In genomic region chr9:132857601-132858342, GRCh38 we compare ENCODE assay signal across 1 cellular context.
TF ChIP-seq lines count a peak whose summit lies in the region.

No MANE protein-coding gene starts in this region.

TF ChIP-seq in HEK293, 187 proteins besides CTCF, POLR2A, EP300 and RAD21 (continued from another document and continues in another):
- TF ChIP-seq ZNF560 (tag by site-specific recombination; IDR thresholded peaks at IDR 0.05; ENCODE audit: borderline replicate concordance) (no peak), ZNF239 (tag by site-specific recombination; IDR thresholded peaks at IDR 0.05) (no peak), ZNF555 (tag by site-specific recombination; conservative IDR thresholded peaks at IDR 0.05) (no peak), ZNF398 (tag by site-specific recombination; IDR thresholded peaks at IDR 0.05) (no peak), ZBTB7A (tag by site-specific recombination; IDR thresholded peaks at IDR 0.05; ENCODE audit: low read depth) (no peak), TSHZ1 (tag by site-specific recombination; IDR thresholded peaks at IDR 0.05; ENCODE audit: borderline replicate concordance) (no peak), ZNF324 (tag by site-specific recombination; IDR thresholded peaks at IDR 0.05) (no peak), PRDM10 (tag by site-specific recombination; IDR thresholded peaks at IDR 0.05) (no peak), ZNF214 (tag by site-specific recombination; IDR thresholded peaks at IDR 0.05; ENCODE audit: borderline replicate concordance) (no peak), ZSCAN5A (tag by site-specific recombination; IDR thresholded peaks at IDR 0.05) (no peak), ZNF629 (tag by site-specific recombination; IDR thresholded peaks at IDR 0.05) (peak; percentile 34; the same call in 1 of the 2 replicates), ZSCAN23 (tag by site-specific recombination; IDR thresholded peaks at IDR 0.05) (no peak), ZNF513 (tag by site-specific recombination; IDR thresholded peaks at IDR 0.05) (no peak), ZNF510 (tag by site-specific recombination; IDR thresholded peaks at IDR 0.05; ENCODE audit: insufficient replicate concordance) (no peak), ZNF837 (tag by site-specific recombination; IDR thresholded peaks at IDR 0.05) (no peak), ZFP41 (tag by site-specific recombination; IDR thresholded peaks at IDR 0.05; ENCODE audit: borderline replicate concordance) (no peak), ZNF660 (tag by site-specific recombination; IDR thresholded peaks at IDR 0.05) (no peak), ZNF423 (tag by site-specific recombination; IDR thresholded peaks at IDR 0.05) (peak; percentile 96), ZNF23 (tag by site-specific recombination; IDR thresholded peaks at IDR 0.05; ENCODE audit: borderline replicate concordance) (no peak), GLIS1 (tag by site-specific recombination; IDR thresholded peaks at IDR 0.05) (peak; percentile 98), ZNF341 (tag by site-specific recombination; IDR thresholded peaks at IDR 0.05; ENCODE audit: low read depth) (peak; percentile 44), ZNF830 (tag by site-specific recombination; IDR thresholded peaks at IDR 0.05; ENCODE audit: low read depth) (no peak), ZBTB49 (tag by site-specific recombination; IDR thresholded peaks at IDR 0.05; ENCODE audit: low read depth) (no peak), OVOL3 (tag by site-specific recombination; IDR thresholded peaks at IDR 0.05) (no peak), ZNF654 (tag by site-specific recombination; IDR thresholded peaks at IDR 0.05; ENCODE audit: low read depth) (no peak), ZNF175 (tag by site-specific recombination; IDR thresholded peaks at IDR 0.05) (no peak), GLIS2 (tag by site-specific recombination; IDR thresholded peaks at IDR 0.05) (peak; percentile 66), REPIN1 (tag by site-specific recombination; IDR thresholded peaks at IDR 0.05; ENCODE audit: low read depth) (no peak), KLF17 (tag by site-specific recombination; IDR thresholded peaks at IDR 0.05) (no peak), ZNF449 (tag by site-specific recombination; IDR thresholded peaks at IDR 0.05) (peak; percentile 31; the same call in 1 of the 2 replicates), ZNF664 (tag by site-specific recombination; IDR thresholded peaks at IDR 0.05) (no peak), ZNF785 (tag by site-specific recombination; IDR thresholded peaks at IDR 0.05) (no peak), ZNF529 (tag by site-specific recombination; IDR thresholded peaks at IDR 0.05; ENCODE audit: insufficient replicate concordance) (no peak), ZNF639 (tag by site-specific recombination; IDR thresholded peaks at IDR 0.05) (no peak), ZNF19 (tag by site-specific recombination; IDR thresholded peaks at IDR 0.05; ENCODE audit: low read depth) (no peak), HIC1 (tag by site-specific recombination; IDR thresholded peaks at IDR 0.05) (peak; percentile 75)
